ENCODE assay signal across 9 cellular contexts in the genomic region with DNA sequence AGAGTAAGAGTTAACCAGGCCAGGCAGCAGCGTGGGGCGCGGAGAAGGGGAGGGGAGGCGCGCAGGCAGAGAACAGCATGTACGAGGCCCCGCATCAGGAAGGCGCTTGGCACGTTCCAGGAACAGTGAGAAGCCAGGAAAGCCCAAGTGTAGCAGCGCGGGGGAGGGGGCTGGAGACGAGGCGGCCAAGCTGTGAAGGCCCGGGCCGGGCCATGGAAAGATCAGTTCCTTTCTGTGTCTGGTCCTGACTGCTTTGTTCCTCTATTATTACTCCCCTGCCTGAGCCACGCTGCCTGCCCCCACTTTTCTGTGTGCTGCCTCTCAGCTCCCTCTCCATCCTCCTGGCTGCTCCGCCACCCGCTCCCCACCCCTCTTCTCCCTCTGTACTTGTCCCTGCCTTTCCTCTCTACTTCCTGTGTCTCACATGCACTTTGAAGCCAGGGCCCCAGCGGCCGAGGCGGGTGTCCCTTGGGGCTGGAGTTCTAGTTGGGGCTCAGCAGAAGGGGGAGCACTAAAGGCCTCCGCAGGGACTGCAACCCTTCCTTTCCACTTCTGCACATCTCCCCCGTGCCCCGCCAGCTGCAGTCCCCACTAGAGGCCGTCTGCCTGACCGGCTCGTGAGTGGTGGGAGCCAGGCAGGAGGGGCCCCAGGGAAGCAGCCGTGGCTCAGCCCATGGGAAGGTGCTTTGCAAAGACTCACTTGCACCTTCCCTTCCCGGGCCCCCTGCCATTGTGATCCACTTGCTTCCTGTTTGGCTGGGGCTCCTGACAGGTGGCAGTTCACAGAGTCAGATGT.
A peak's percentile ranks its signal among the peaks of the same experiment; 100 is the strongest.
DNase-seq lines count a peak whose midpoint lies in the region; ATAC-seq, FAIRE-seq and TF ChIP-seq lines count a peak whose summit lies in the region.
"Had no signal": no experiment of that assay in that cellular context is flagged by ENCODE, and none has a peak within 500 bp of the region (broad histone marks: within the 10 kb centered on the region; RNA-seq: fewer than 3 reads in every experiment).

No MANE protein-coding gene starts in this region.

- H3K4me3 ChIP-seq in DND-41 (ENCODE audit: low read depth in 1 of 2, low read length in 2 of 2) (no peak overlapping the region), pancreas (no peak overlapping the region), mammary epithelial cell (replicated peaks in 1 of 3; ENCODE audit: insufficient read depth in 1 of 3, low read depth in 2 of 3, low read length in 3 of 3) (no peak overlapping the region)

- H3K4me3 Mint-ChIP-seq in activated B cell treated with CpG ODN at 0.5 μM for 24 hours, result no peak overlapping the region
- H3K4me3 Mint-ChIP-seq in activated CD8-positive, alpha-beta memory T cell treated with anti-CD3 and anti-CD28 coated beads, Interleukin-2, amount 10 ng/mL, durations not matched to agents 7 days and 5 days, result no peak overlapping the region
- H3K4me3 Mint-ChIP-seq: activated naive CD8-positive, alpha-beta T cell had no signal

- H3K4me2 ChIP-seq in DND-41 (ENCODE audit: insufficient read depth, low read length), result no peak overlapping the region
- H3K4me2 ChIP-seq in mammary epithelial cell (ENCODE audit: insufficient read depth, low read depth, low read length), result no peak overlapping the region

- no peaks in the 10 kb centered on the region for H3K27me3 Mint-ChIP-seq in activated B cell treated with CpG ODN at 0.5 μM for 24 hours
- no peaks in the 10 kb centered on the region for H3K27me3 Mint-ChIP-seq in activated CD8-positive, alpha-beta memory T cell treated with anti-CD3 and anti-CD28 coated beads, Interleukin-2, amount 10 ng/mL, durations not matched to agents 7 days and 5 days
- H3K27me3 Mint-ChIP-seq: activated naive CD8-positive, alpha-beta T cell had no signal

- H3K27ac ChIP-seq in DND-41 (ENCODE audit: low read length) (no peak overlapping the region), pancreas (peak overlapping the region in 2 of 4 donors; percentile 10 to 33), mammary epithelial cell (ENCODE audit: insufficient read depth, low read depth, low read length) (no peak overlapping the region)

- H3K4me1 ChIP-seq in DND-41 (ENCODE audit: insufficient read depth, low read length) (peaks cover 5% of the 10 kb centered on the region; the same call in 1 of the 2 replicates), pancreas (no peaks in the 10 kb centered on the region), mammary epithelial cell (ENCODE audit: insufficient read depth, low read length) (no peaks in the 10 kb centered on the region)

- CTCF ChIA-PET in activated B cell treated with CpG ODN at 0.5 μM for 24 hours (lab: Charles Lee), result interaction anchor here (0.8 kb wide), 1 partner anchor 23 kb away, joined by 3 read pairs; no protein-coding TSS in a partner anchor
- CTCF ChIA-PET in mammary epithelial cell (lab: Charles Lee; ENCODE audit: low non-redundant PET), result no interaction called here
- CTCF ChIA-PET in activated CD8-positive, alpha-beta memory T cell treated with anti-CD3 and anti-CD28 coated beads, Interleukin-2, amount 10 ng/mL, durations not matched to agents 7 days and 5 days (lab: Charles Lee), result no interaction called here

- 80 to 81% methylated on average over 29 of the region's 29 CpGs for WGBS in pancreas, 2 donors
- WGBS in mammary epithelial cell (ENCODE audit: low coverage, missing lambda C conversion rate), result 74% methylated on average over 13 of the region's 29 CpGs

- intact Hi-C loops in activated B cell treated with CpG ODN at 0.5 μM for 24 hours (cut with micrococcal nuclease) (no loop called here), Right ventricle myocardium superior (cut with DNase I) (no loop called here), pancreas (cut with DNase I) (no loop called here), mammary epithelial cell (cut with micrococcal nuclease) (no loop called here)

- DNase-seq in DND-41 (peak; percentile 30), activated B cell treated with CpG ODN at 0.5 μM for 24 hours (no peak), Right ventricle myocardium superior (peak; percentile 95), pancreas (peak in 2 of 6 donors; percentile 24 to 72), islet precursor cell (no peak), mammary epithelial cell (no peak)
- DNase-seq in activated CD8-positive, alpha-beta memory T cell treated with anti-CD3 and anti-CD28 coated beads, Interleukin-2, amount 10 ng/mL, durations not matched to agents 7 days and 5 days, result no peak

- BruUV-seq in mammary epithelial cell (replicated peaks; lab: Mats Ljungman, UMichigan), result no TSS peak

- H3K36me3 ChIP-seq in DND-41 (ENCODE audit: insufficient read depth, low read length) (no peaks in the 10 kb centered on the region), pancreas (peaks cover 0 to 5% (median 0%) of the 10 kb centered on the region in 3 donors), mammary epithelial cell (ENCODE audit: insufficient read depth, low read length) (no peaks in the 10 kb centered on the region)

- POLR2A ChIA-PET in activated B cell treated with CpG ODN at 0.5 μM for 24 hours (lab: Charles Lee), result no interaction called here

- H4K20me1 ChIP-seq in DND-41 (ENCODE audit: insufficient read depth, low read length) (no peaks in the 10 kb centered on the region; the same call in 1 of the 2 replicates), mammary epithelial cell (ENCODE audit: insufficient read depth, low read length) (no peaks in the 10 kb centered on the region)

- H3K4me1 Mint-ChIP-seq in activated B cell treated with CpG ODN at 0.5 μM for 24 hours, result peaks cover 14% of the 10 kb centered on the region
- peaks cover 8% of the 10 kb centered on the region for H3K4me1 Mint-ChIP-seq in activated CD8-positive, alpha-beta memory T cell treated with anti-CD3 and anti-CD28 coated beads, Interleukin-2, amount 10 ng/mL, durations not matched to agents 7 days and 5 days

- H3K9me3 ChIP-seq in DND-41 (ENCODE audit: insufficient read depth, low read length, severe bottlenecking) (no peaks in the 10 kb centered on the region), pancreas (no peaks in the 10 kb centered on the region), mammary epithelial cell (replicated peaks; ENCODE audit: insufficient read depth, low read length) (no peaks in the 10 kb centered on the region)

- no peaks in the 10 kb centered on the region for H3K9me3 Mint-ChIP-seq in activated B cell treated with CpG ODN at 0.5 μM for 24 hours
- H3K9me3 Mint-ChIP-seq in activated CD8-positive, alpha-beta memory T cell treated with anti-CD3 and anti-CD28 coated beads, Interleukin-2, amount 10 ng/mL, durations not matched to agents 7 days and 5 days (ENCODE audit: low read depth), result no peaks in the 10 kb centered on the region

- dilution Hi-C loops in mammary epithelial cell (cut with HindIII; ENCODE audit: low sequenced_read_pairs), result no loop called here

- H3K9ac ChIP-seq in DND-41 (ENCODE audit: low read depth, low read length) (no peak overlapping the region), mammary epithelial cell (ENCODE audit: insufficient read depth, low read length) (no peak overlapping the region)

- FAIRE-seq in pancreas (lab: Jason Lieb, UNC), result no peak

- ATAC-seq in DND-41 (ENCODE audit: insufficient read depth, low read depth) (peak; percentile 64; the same call in 2 of the 3 replicates), activated B cell treated with CpG ODN at 0.5 μM for 24 hours (ENCODE audit: low read depth) (peak; percentile 47), Right ventricle myocardium superior (ENCODE audit: poor library complexity) (peak; percentile 95), pancreas (peak; percentile 50 to 82 (median 70)), HG03565 (IDR thresholded peaks at IDR 0.05; ENCODE audit: unreplicated experiment) (no peak)
- no peak for ATAC-seq in activated CD8-positive, alpha-beta memory T cell treated with anti-CD3 and anti-CD28 coated beads, Interleukin-2, amount 10 ng/mL, durations not matched to agents 7 days and 5 days

- H3K36me3 Mint-ChIP-seq in activated B cell treated with CpG ODN at 0.5 μM for 24 hours (ENCODE audit: low read depth), result peaks cover 49% of the 10 kb centered on the region
- no peaks in the 10 kb centered on the region for H3K36me3 Mint-ChIP-seq in activated CD8-positive, alpha-beta memory T cell treated with anti-CD3 and anti-CD28 coated beads, Interleukin-2, amount 10 ng/mL, durations not matched to agents 7 days and 5 days

- H3K27ac Mint-ChIP-seq in activated B cell treated with CpG ODN at 0.5 μM for 24 hours, result no peak overlapping the region
- H3K27ac Mint-ChIP-seq in activated CD8-positive, alpha-beta memory T cell treated with anti-CD3 and anti-CD28 coated beads, Interleukin-2, amount 10 ng/mL, durations not matched to agents 7 days and 5 days, result no peak overlapping the region
- H3K27ac Mint-ChIP-seq: activated naive CD8-positive, alpha-beta T cell had no signal

- TF ChIP-seq CTCF in DND-41 (IDR thresholded peaks at IDR 0.05; ENCODE audit: borderline replicate concordance, extremely low read depth, low read length, poor library complexity, severe bottlenecking) (no peak), activated B cell treated with CpG ODN at 0.5 μM for 24 hours (IDR thresholded peaks at IDR 0.05) (no peak), pancreas (IDR thresholded peaks at IDR 0.05) (no peak), mammary epithelial cell (conservative IDR thresholded peaks at IDR 0.05 in 1 of 2, IDR thresholded peaks at IDR 0.05 in 1 of 2; ENCODE audit: extremely low read depth in 1 of 2, insufficient read depth in 1 of 2, low read depth in 1 of 2, low read length in 2 of 2) (no peak)

- no peaks in the 10 kb centered on the region for H3K27me3 ChIP-seq in DND-41 (ENCODE audit: insufficient read depth, low read length, poor library complexity)
- no peaks in the 10 kb centered on the region for H3K27me3 ChIP-seq in pancreas
- H3K27me3 ChIP-seq in mammary epithelial cell (ENCODE audit: insufficient read depth, low read length), result no peaks in the 10 kb centered on the region

- no peaks in the 10 kb centered on the region for H3K79me2 ChIP-seq in DND-41 (ENCODE audit: insufficient read depth, low read length)
- H3K79me2 ChIP-seq in mammary epithelial cell (ENCODE audit: insufficient read depth, low read length), result no peaks in the 10 kb centered on the region

- H2AFZ ChIP-seq in DND-41 (ENCODE audit: low read depth, low read length), result no peak overlapping the region
- H2AFZ ChIP-seq in mammary epithelial cell (ENCODE audit: low read depth, low read length), result no peak overlapping the region

- in situ Hi-C loops in mammary epithelial cell (cut with MboI; ENCODE audit: low sequenced_read_pairs in 2 of 2), result no loop called here

Comparison
In these comparisons a context has a peak if more than half of its experiments do, and no peak if none do; other contexts are left out.
1. ATAC-seq: peak in DND-41 (single experiment), activated B cell treated with CpG ODN at 0.5 μM for 24 hours (single experiment), Right ventricle myocardium superior (single experiment) and pancreas (4 of 4); none in HG03565 (single experiment) and activated CD8-positive, alpha-beta memory T cell treated with anti-CD3 and anti-CD28 coated beads, Interleukin-2, amount 10 ng/mL, durations not matched to agents 7 days and 5 days (single experiment).
2. DNase-seq: peak in DND-41 (single experiment) and Right ventricle myocardium superior (single experiment); none in activated B cell treated with CpG ODN at 0.5 μM for 24 hours (single experiment), islet precursor cell (single experiment), mammary epithelial cell (single experiment) and activated CD8-positive, alpha-beta memory T cell treated with anti-CD3 and anti-CD28 coated beads, Interleukin-2, amount 10 ng/mL, durations not matched to agents 7 days and 5 days (single experiment).